ENCODE assay signal across 11 cellular contexts in the genomic region with DNA sequence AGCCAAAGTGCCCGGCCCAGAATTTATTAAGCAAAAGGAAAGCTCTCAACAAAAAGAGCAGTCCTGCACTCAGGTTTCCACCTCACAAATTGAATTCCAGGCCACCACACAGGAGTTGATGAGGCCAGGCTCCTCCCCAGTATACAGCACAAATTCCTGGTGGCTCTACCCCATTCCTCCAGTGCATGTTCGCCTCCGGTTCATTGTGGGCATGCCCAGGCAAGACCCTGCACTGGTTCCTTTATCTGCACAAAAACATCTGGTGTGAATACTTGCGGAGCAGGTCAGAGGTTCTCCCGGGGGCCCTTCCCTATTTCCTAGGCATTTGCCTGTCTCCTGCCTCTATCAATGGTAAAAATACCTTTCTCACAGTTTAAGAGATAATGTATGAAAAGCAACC.
DNase-seq lines count a peak whose midpoint lies in the region; ATAC-seq, FAIRE-seq and TF ChIP-seq lines count a peak whose summit lies in the region.
"Had no signal": no experiment of that assay in that cellular context is flagged by ENCODE, and none has a peak within 500 bp of the region (broad histone marks: within the 10 kb centered on the region; RNA-seq: fewer than 3 reads in every experiment).

No MANE protein-coding gene starts in this region.

- no TSS peak for BruUV-seq in endothelial cell of umbilical vein (replicated peaks; lab: Mats Ljungman, UMichigan)

- no peaks in the 10 kb centered on the region for H3K36me3 Mint-ChIP-seq in nephron progenitor cell (ENCODE audit: low read depth)
- H3K36me3 Mint-ChIP-seq: activated naive CD8-positive, alpha-beta T cell treated with anti-CD3 and anti-CD28 coated beads for 36 hours had no signal

- H3K9me3 ChIP-seq in endothelial cell of umbilical vein (replicated peaks; ENCODE audit: control insufficient read depth, insufficient read depth, low read length), result no peaks in the 10 kb centered on the region
- H3K9me3 ChIP-seq: sigmoid colon had no signal

- no peaks in the 10 kb centered on the region for H4K20me1 ChIP-seq in endothelial cell of umbilical vein (replicated peaks; ENCODE audit: control insufficient read depth, extremely low read depth, insufficient read depth, low read length)

- DNase-seq in GDM1 (lab: John Stamatoyannopoulos, UW) (peak; percentile 74), NCI-H526 (lab: John Stamatoyannopoulos, UW) (peak; percentile 52 to 76), endothelial cell of umbilical vein (ENCODE audit: low read depth, low spot score) (peak; percentile 96), nephron progenitor cell (peak; percentile 18), mesenteric fat pad (ENCODE audit: low spot score) (no peak), 8988T (no peak)
- DNase-seq: activated naive CD8-positive, alpha-beta T cell treated with anti-CD3 and anti-CD28 coated beads for 36 hours; NCI-H524; sigmoid colon had no signal

- POLR2A ChIA-PET in endothelial cell of umbilical vein (lab: Charles Lee), result no interaction called here

- intact Hi-C loops in endothelial cell of umbilical vein (cut with micrococcal nuclease), result loop anchor here (1.0 kb wide), 1 partner anchor 180 kb away; no protein-coding TSS in a partner anchor

- peak overlapping the region; percentile 67 for H3K27ac ChIP-seq in endothelial cell of umbilical vein (ENCODE audit: insufficient read depth, low read depth, low read length)
- H3K27ac ChIP-seq: sigmoid colon had no signal

- FAIRE-seq in endothelial cell of umbilical vein (lab: Jason Lieb, UNC), result peak; percentile 75

- no peaks in the 10 kb centered on the region for H3K27me3 ChIP-seq in endothelial cell of umbilical vein (ENCODE audit: control insufficient read depth in 2 of 2, insufficient read depth in 2 of 2, low read length in 2 of 2)
- H3K27me3 ChIP-seq: sigmoid colon had no signal

- TF ChIP-seq CTCF in endothelial cell of umbilical vein (IDR thresholded peaks at IDR 0.05; ENCODE audit: extremely low read depth in 1 of 2, insufficient read depth in 1 of 2, low read depth in 1 of 2, low read length in 2 of 2) (no peak), nephron progenitor cell (IDR thresholded peaks at IDR 0.05) (no peak)

- dilution Hi-C loops in endothelial cell of umbilical vein (cut with MboI; ENCODE audit: extremely low pct_ligation_motif_present, low sequenced_read_pairs), result no loop called here

- peak overlapping the region; percentile 5 for H3K9ac ChIP-seq in endothelial cell of umbilical vein (replicated peaks; ENCODE audit: extremely low read depth, insufficient read depth, low read length)

- peak overlapping the region; percentile 99 for H3K27ac Mint-ChIP-seq in nephron progenitor cell
- H3K27ac Mint-ChIP-seq: activated naive CD8-positive, alpha-beta T cell treated with anti-CD3 and anti-CD28 coated beads for 36 hours had no signal

- CTCF ChIA-PET in endothelial cell of umbilical vein (lab: Charles Lee), result no interaction called here

- H2AFZ ChIP-seq in endothelial cell of umbilical vein (ENCODE audit: low read depth, low read length), result peak overlapping the region; percentile 59

- no peak overlapping the region for H3K4me3 ChIP-seq in endothelial cell of umbilical vein (replicated peaks in 1 of 3; ENCODE audit: insufficient read depth in 1 of 3, low read depth in 1 of 3, low read length in 3 of 3)
- H3K4me3 ChIP-seq: sigmoid colon had no signal

- peak overlapping the region; percentile 33 for H3K4me3 Mint-ChIP-seq in nephron progenitor cell
- H3K4me3 Mint-ChIP-seq: activated naive CD8-positive, alpha-beta T cell treated with anti-CD3 and anti-CD28 coated beads for 36 hours had no signal

- H3K4me2 ChIP-seq in endothelial cell of umbilical vein (ENCODE audit: insufficient read depth, low read length), result no peak overlapping the region

- H3K27me3 Mint-ChIP-seq in nephron progenitor cell (ENCODE audit: low read depth, poor library complexity), result no peaks in the 10 kb centered on the region
- H3K27me3 Mint-ChIP-seq: activated naive CD8-positive, alpha-beta T cell treated with anti-CD3 and anti-CD28 coated beads for 36 hours had no signal

- peaks cover 23% of the 10 kb centered on the region for H3K4me1 Mint-ChIP-seq in nephron progenitor cell
- H3K4me1 Mint-ChIP-seq: activated naive CD8-positive, alpha-beta T cell treated with anti-CD3 and anti-CD28 coated beads for 36 hours had no signal

- no peaks in the 10 kb centered on the region for H3K36me3 ChIP-seq in endothelial cell of umbilical vein (ENCODE audit: control insufficient read depth in 2 of 2, extremely low read depth in 1 of 2, insufficient read depth in 2 of 2, low read length in 2 of 2)
- H3K36me3 ChIP-seq: sigmoid colon had no signal

- no peak for ATAC-seq in HG02798 (IDR thresholded peaks at IDR 0.05; ENCODE audit: poor library complexity, unreplicated experiment)
- no peak for ATAC-seq in GM19035 (IDR thresholded peaks at IDR 0.05; ENCODE audit: unreplicated experiment)

- no peaks in the 10 kb centered on the region for H3K9me1 ChIP-seq in endothelial cell of umbilical vein (replicated peaks; ENCODE audit: control insufficient read depth, extremely low read depth, insufficient read depth, low read length)

- no peaks in the 10 kb centered on the region for H3K79me2 ChIP-seq in endothelial cell of umbilical vein (ENCODE audit: control insufficient read depth, insufficient read depth, low read length)

- peaks cover 2% of the 10 kb centered on the region for H3K4me1 ChIP-seq in endothelial cell of umbilical vein (ENCODE audit: control insufficient read depth, extremely low read depth, insufficient read depth, low read length)
- H3K4me1 ChIP-seq: sigmoid colon had no signal

- no peaks in the 10 kb centered on the region for H3K9me3 Mint-ChIP-seq in nephron progenitor cell

- peak; percentile 65 for TF ChIP-seq POLR2A in endothelial cell of umbilical vein (IDR thresholded peaks at IDR 0.05; ENCODE audit: low read depth, low read length)

TF ChIP-seq in endothelial cell of umbilical vein, 7 proteins besides CTCF, POLR2A, EP300 and RAD21:
- TF ChIP-seq FOS (IDR thresholded peaks at IDR 0.05; ENCODE audit: borderline replicate concordance, insufficient read depth, low read length), result no peak
- peak; percentile 75 for TF ChIP-seq GATA2 (IDR thresholded peaks at IDR 0.05; ENCODE audit: insufficient read depth, insufficient read length, low read depth, low read length)
- TF ChIP-seq EZH2 (IDR thresholded peaks at IDR 0.05; ENCODE audit: borderline replicate concordance, low read depth, low read length, severe bottlenecking), result no peak
- TF ChIP-seq, protein P1, sequence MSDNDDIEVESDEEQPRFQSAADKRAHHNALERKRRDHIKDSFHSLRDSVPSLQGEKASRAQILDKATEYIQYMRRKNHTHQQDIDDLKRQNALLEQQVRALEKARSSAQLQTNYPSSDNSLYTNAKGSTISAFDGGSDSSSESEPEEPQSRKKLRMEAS (IDR thresholded peaks at IDR 0.05; ENCODE audit: insufficient read depth, insufficient read length), result no peak
- no peak for TF ChIP-seq MYC (IDR thresholded peaks at IDR 0.05; ENCODE audit: low read depth, low read length)
- TF ChIP-seq JUN (IDR thresholded peaks at IDR 0.05; ENCODE audit: borderline replicate concordance, insufficient read depth, insufficient read length, low read depth), result no peak
- TF ChIP-seq POLR2AphosphoS5 (IDR thresholded peaks at IDR 0.05; ENCODE audit: insufficient read depth, low read depth, low read length), result peak; percentile 80

Comparison
In these comparisons a context has a peak if more than half of its experiments do, and no peak if none do; other contexts are left out.
1. DNase-seq: peak in GDM1 (single experiment), NCI-H526 (2 of 2), endothelial cell of umbilical vein (single experiment) and nephron progenitor cell (single experiment); none in mesenteric fat pad (single experiment) and 8988T (single experiment).